In genomic region chr14:80211143-80212024, GRCh38 we compare ENCODE assay signal across 8 cellular contexts. TPM values are rescaled to one million over a fixed set of nuclear protein-coding genes. Genes with fewer than 3 reads are reported as not detected.
A peak's percentile ranks its signal among the peaks of the same experiment; 100 is the strongest.
DNase-seq lines count a peak whose midpoint lies in the region; ATAC-seq and TF ChIP-seq lines count a peak whose summit lies in the region.

DIO2 (minus strand) TSS chr14:80211504; CDS start chr14:80211472, 32 bp downstream.

- H3K9me3 ChIP-seq in suprapubic skin (no peaks in the 10 kb centered on the region), spleen (no peaks in the 10 kb centered on the region)

- TF ChIP-seq CTCF in brain microvascular endothelial cell (IDR thresholded peaks at IDR 0.05; ENCODE audit: low read depth, low read length, missing control alignments) (no peak), suprapubic skin (IDR thresholded peaks at IDR 0.05) (no peak), spleen (IDR thresholded peaks at IDR 0.05 in 8 of 11, conservative IDR thresholded peaks at IDR 0.05 in 3 of 11) (no peak)

- WGBS in suprapubic skin: 32% methylated on average over 11 of the region's 17 CpGs
- 30 to 53% (median 42%) methylated on average over 9 to 17 of the region's 17 CpGs for WGBS in spleen, 5 donors

- TF ChIP-seq POLR2A in suprapubic skin (IDR thresholded peaks at IDR 0.05) (no peak), spleen (IDR thresholded peaks at IDR 0.05) (no peak)

- TF ChIP-seq EP300 in suprapubic skin (IDR thresholded peaks at IDR 0.05): no peak

- H3K4me1 ChIP-seq in suprapubic skin (no peaks in the 10 kb centered on the region), spleen (peaks cover 0 to 5% (median 0%) of the 10 kb centered on the region in 6 donors)

- no peaks in the 10 kb centered on the region for H3K27me3 ChIP-seq in brain microvascular endothelial cell (replicated peaks)
- no peaks in the 10 kb centered on the region for H3K27me3 ChIP-seq in suprapubic skin
- H3K27me3 ChIP-seq in spleen (replicated peaks in 1 of 7): peaks cover 0 to 8% (median 0%) of the 10 kb centered on the region in 7 donors

- intact Hi-C loops in spleen (cut with DNase I; ENCODE audit: low total_unique reads): no loop called here

- H3K36me3 ChIP-seq in brain microvascular endothelial cell (replicated peaks) (no peaks in the 10 kb centered on the region), suprapubic skin (no peaks in the 10 kb centered on the region), spleen (no peaks in the 10 kb centered on the region)

- H3K4me3 ChIP-seq in brain microvascular endothelial cell (ENCODE audit: low read depth, low read length) (peak within 1 kb of the TSS; percentile 31), suprapubic skin (peak within 1 kb of the TSS; percentile 23), spleen (peak within 1 kb of the TSS in 2 of 8 donors; percentile 7 to 27)

- H3K27ac ChIP-seq in brain microvascular endothelial cell (no peak within 1 kb of the TSS), suprapubic skin (peak within 1 kb of the TSS; percentile 22), spleen (no peak within 1 kb of the TSS)

- no peak for ATAC-seq in GM21786 (IDR thresholded peaks at IDR 0.05; ENCODE audit: unreplicated experiment)
- ATAC-seq in HG02870 (IDR thresholded peaks at IDR 0.05; ENCODE audit: unreplicated experiment): no peak

- in situ Hi-C loops in brain microvascular endothelial cell (cut with HindIII; ENCODE audit: low pct_ligation_motif_present, low sequenced_read_pairs): no loop called here

- peak; percentile 0 for DNase-seq in GOT3 (lab: John Stamatoyannopoulos, UW)
- DNase-seq in brain microvascular endothelial cell: no peak
- DNase-seq in kidney tubule cell (ENCODE audit: low spot score): peak; percentile 26
- DNase-seq in suprapubic skin (ENCODE audit: low spot score in 2 of 2): peak in 1 of 2 donors; percentile 66
- no peak for DNase-seq in stimulated activated CD4-positive, alpha-beta T cell treated with anti-CD3 and anti-CD28 coated beads, Interleukin-4, amount 100 ng/mL, for 4 hours
- DNase-seq in spleen: no peak

RNA-seq across cellular contexts. Expression of gene DIO2, which starts in this region (rescaled TPM):
- total RNA-seq in suprapubic skin: 10 to 100 TPM in 3 of 4 donors, 1 to 10 TPM in 1; 7.5 to 28.7 (median 16.2) TPM
- 1 to 10 TPM in 2 of 7 donors, under 1 TPM in 4, not detected in 1; 0.06 to 6.3 (median 0.50) TPM for total RNA-seq in spleen
- under 1 TPM in 2 of 3 donors, not detected in 1; 0.11 to 0.19 TPM for polyA plus RNA-seq in spleen

Comparison
In these comparisons a context has a peak if more than half of its experiments do, and no peak if none do; other contexts are left out.
1. DNase-seq: peak in GOT3 (single experiment) and kidney tubule cell (single experiment); none in brain microvascular endothelial cell (single experiment), stimulated activated CD4-positive, alpha-beta T cell treated with anti-CD3 and anti-CD28 coated beads, Interleukin-4, amount 100 ng/mL, for 4 hours (0 of 2) and spleen (single experiment).